Comparison of ENCODE assay signal across 12 cellular contexts in the genomic region with DNA sequence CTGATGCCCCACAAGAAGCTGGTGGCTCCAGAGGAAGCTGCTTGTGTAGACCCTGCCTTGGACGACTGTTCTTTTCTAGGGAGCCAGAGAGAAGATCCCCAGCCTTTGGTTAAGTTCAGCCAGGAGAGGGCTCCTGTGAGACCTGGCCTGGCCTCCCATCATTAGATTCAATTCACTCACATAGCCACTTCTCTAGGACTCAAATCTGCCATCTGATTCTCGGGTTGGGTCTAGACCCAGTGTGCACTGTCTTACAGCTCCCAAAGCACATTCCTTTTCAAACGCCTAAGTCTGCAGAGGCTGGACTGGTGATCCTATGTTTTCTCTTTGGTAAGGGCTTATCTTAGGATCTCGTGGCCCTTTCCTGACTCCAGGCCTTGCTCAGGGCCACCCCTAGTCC.
A peak's percentile ranks its signal among the peaks of the same experiment; 100 is the strongest.
DNase-seq lines count a peak whose midpoint lies in the region; ATAC-seq and TF ChIP-seq lines count a peak whose summit lies in the region.
"Had no signal": no experiment of that assay in that cellular context is flagged by ENCODE, and none has a peak within 500 bp of the region (broad histone marks: within the 10 kb centered on the region; RNA-seq: fewer than 3 reads in every experiment).

No MANE protein-coding gene starts in this region.

- H3K4me3 ChIP-seq in Caco-2 (ENCODE audit: low read depth, low read length) (no peak overlapping the region), HFF-Myc (replicated peaks; ENCODE audit: low read depth, low read length) (no peak overlapping the region), adipocyte (ENCODE audit: low read length) (no peak overlapping the region), mesodermal cell (ENCODE audit: extremely low read depth, insufficient read depth, low read length, poor library complexity, severe bottlenecking) (no peak overlapping the region), MM.1S (ENCODE audit: low read length) (no peak overlapping the region)

- no peaks in the 10 kb centered on the region for H3K36me3 Mint-ChIP-seq in Caco-2 (ENCODE audit: insufficient read depth, unreplicated experiment)
- H3K36me3 Mint-ChIP-seq in CD4-positive, alpha-beta T cell (ENCODE audit: low read depth): no peaks in the 10 kb centered on the region
- H3K36me3 Mint-ChIP-seq: CD8-positive, alpha-beta memory T cell had no signal

- no peak for DNase-seq in Caco-2
- no peak for DNase-seq in HFF-Myc (ENCODE audit: extremely low read depth, low read depth)
- peak; percentile 18 for DNase-seq in adipocyte (ENCODE audit: low read depth)
- no peak for DNase-seq in NCI-H526 treated with DMSO at 0.1 percent for 48 hours (lab: John Stamatoyannopoulos, UW)
- no peak for DNase-seq in CD4-positive, alpha-beta T cell
- no peak for DNase-seq in MM.1S
- DNase-seq: amygdala; CD8-positive, alpha-beta memory T cell; NCI-H1694 treated with DMSO at 0.1 percent for 48 hours had no signal

- H3K9me3 ChIP-seq in Caco-2 (no peaks in the 10 kb centered on the region), adipocyte (ENCODE audit: control insufficient read depth, low read length) (no peaks in the 10 kb centered on the region), mesodermal cell (ENCODE audit: control insufficient read depth, low read length) (no peaks in the 10 kb centered on the region), MM.1S (replicated peaks; ENCODE audit: insufficient read depth, low read length) (no peaks in the 10 kb centered on the region)
- H3K9me3 ChIP-seq in CD4-positive, alpha-beta T cell (ENCODE audit: control insufficient read depth, low read length): no peaks in the 10 kb centered on the region

- H3K4me3 Mint-ChIP-seq in Caco-2 (ENCODE audit: unreplicated experiment): no peak overlapping the region
- no peak overlapping the region for H3K4me3 Mint-ChIP-seq in CD4-positive, alpha-beta T cell
- H3K4me3 Mint-ChIP-seq: CD8-positive, alpha-beta memory T cell had no signal

- intact Hi-C loops in Caco-2 (cut with micrococcal nuclease; ENCODE audit: unreplicated experiment): no loop called here
- intact Hi-C loops in CD4-positive, alpha-beta T cell (cut with DNase I, micrococcal nuclease): no loop called here

- peak overlapping the region; percentile 39 for H3K27ac Mint-ChIP-seq in Caco-2 (ENCODE audit: unreplicated experiment)
- H3K27ac Mint-ChIP-seq in CD4-positive, alpha-beta T cell: no peak overlapping the region

- no peak overlapping the region for H3K9ac ChIP-seq in adipocyte (ENCODE audit: low read length)
- no peak overlapping the region for H3K9ac ChIP-seq in MM.1S (ENCODE audit: low read length)

- no peaks in the 10 kb centered on the region for H4K20me1 ChIP-seq in MM.1S (ENCODE audit: insufficient read depth, low read length)

- H3K9me3 Mint-ChIP-seq in Caco-2 (ENCODE audit: unreplicated experiment): no peaks in the 10 kb centered on the region
- no peaks in the 10 kb centered on the region for H3K9me3 Mint-ChIP-seq in CD4-positive, alpha-beta T cell

- H3K4me2 ChIP-seq in MM.1S (ENCODE audit: low read depth, low read length): no peak overlapping the region

- H3F3A ChIP-seq in MM.1S (ENCODE audit: insufficient read depth, low read length): no peaks in the 10 kb centered on the region

- H2AFZ ChIP-seq in MM.1S (ENCODE audit: low read length): no peak overlapping the region

- no peaks in the 10 kb centered on the region for H3K79me2 ChIP-seq in MM.1S (ENCODE audit: low read length)

- WGBS in mesodermal cell (ENCODE audit: insufficient coverage in 2 of 2), 2 experiments: 75 to 100% methylated on average over 1 to 3 of the region's 4 CpGs

- POLR2A ChIA-PET in Caco-2 (lab: Charles Lee): no interaction called here
- POLR2A ChIA-PET in CD4-positive, alpha-beta T cell (lab: Charles Lee): no interaction called here

- CTCF ChIA-PET in Caco-2 (lab: Charles Lee): no interaction called here
- CTCF ChIA-PET in CD4-positive, alpha-beta T cell (lab: Charles Lee): no interaction called here

- no peak for TF ChIP-seq CTCF in Caco-2 (IDR thresholded peaks at IDR 0.05; ENCODE audit: insufficient read depth in 1 of 2, low read depth in 1 of 2, low read length in 1 of 2, severe bottlenecking in 1 of 2, unreplicated experiment in 1 of 2)
- TF ChIP-seq CTCF in HFF-Myc (IDR thresholded peaks at IDR 0.05; ENCODE audit: low read depth, low read length, missing control alignments): peak; percentile 29
- TF ChIP-seq CTCF in CD4-positive, alpha-beta T cell (IDR thresholded peaks at IDR 0.05): no peak
- no peak for TF ChIP-seq CTCF in MM.1S (IDR thresholded peaks at IDR 0.05; ENCODE audit: low read length)

- BruUV-seq in Caco-2 (replicated peaks; lab: Mats Ljungman, UMichigan): no TSS peak

- H3K27ac ChIP-seq in mesodermal cell (ENCODE audit: low read depth, low read length, severe bottlenecking) (peak overlapping the region; percentile 69), MM.1S (ENCODE audit: low read length) (no peak overlapping the region)
- no peak overlapping the region for H3K27ac ChIP-seq in CD4-positive, alpha-beta T cell (ENCODE audit: low read depth, low read length)
- H3K27ac ChIP-seq: HL-60 had no signal

- H3K4me1 ChIP-seq in Caco-2: 0 out of 2 replicates have a peak, but pooled peaks cover 11% of the 10 kb centered on the region
- H3K4me1 ChIP-seq in adipocyte (ENCODE audit: control insufficient read depth, insufficient read depth, low read length): peaks cover 15% of the 10 kb centered on the region
- H3K4me1 ChIP-seq in mesodermal cell (ENCODE audit: control insufficient read depth, insufficient read depth, low read length, poor library complexity, severe bottlenecking): peaks cover 10% of the 10 kb centered on the region
- no peaks in the 10 kb centered on the region for H3K4me1 ChIP-seq in MM.1S (ENCODE audit: low read length)

- H3K27me3 ChIP-seq in Caco-2 (replicated peaks; ENCODE audit: control insufficient read depth, insufficient read depth, low read length): no peaks in the 10 kb centered on the region
- H3K27me3 ChIP-seq in adipocyte (replicated peaks; ENCODE audit: control insufficient read depth, insufficient read depth, low read length): no peaks in the 10 kb centered on the region
- no peaks in the 10 kb centered on the region for H3K27me3 ChIP-seq in CD4-positive, alpha-beta T cell (ENCODE audit: control insufficient read depth, insufficient read depth, low read length)
- H3K27me3 ChIP-seq in MM.1S (replicated peaks; ENCODE audit: insufficient read depth, low read length): no peaks in the 10 kb centered on the region

- no peak for ATAC-seq in HG02840 (IDR thresholded peaks at IDR 0.05; ENCODE audit: low FRiP score, unreplicated experiment)
- ATAC-seq in CD4-positive, alpha-beta T cell (ENCODE audit: poor library complexity): no peak

- H3K27me3 Mint-ChIP-seq in Caco-2 (ENCODE audit: insufficient read depth, unreplicated experiment): no peaks in the 10 kb centered on the region
- H3K27me3 Mint-ChIP-seq in CD4-positive, alpha-beta T cell: no peaks in the 10 kb centered on the region
- H3K27me3 Mint-ChIP-seq: CD8-positive, alpha-beta memory T cell had no signal

- no peaks in the 10 kb centered on the region for H3K9me2 ChIP-seq in MM.1S (replicated peaks; ENCODE audit: insufficient read depth, low read length)

- H3K36me3 ChIP-seq in Caco-2 (ENCODE audit: control insufficient read depth, insufficient read depth, low read length): no peaks in the 10 kb centered on the region
- H3K36me3 ChIP-seq in adipocyte (ENCODE audit: control insufficient read depth, insufficient read depth, low read length, severe bottlenecking): no peaks in the 10 kb centered on the region
- H3K36me3 ChIP-seq in mesodermal cell (ENCODE audit: control insufficient read depth, insufficient read depth, low read length): no peaks in the 10 kb centered on the region
- no peaks in the 10 kb centered on the region for H3K36me3 ChIP-seq in MM.1S (replicated peaks; ENCODE audit: insufficient read depth, low read length)

- peaks cover 6% of the 10 kb centered on the region for H3K4me1 Mint-ChIP-seq in Caco-2 (ENCODE audit: low read depth, unreplicated experiment)
- no peaks in the 10 kb centered on the region for H3K4me1 Mint-ChIP-seq in CD4-positive, alpha-beta T cell (ENCODE audit: low read depth)
